In the genomic region with DNA sequence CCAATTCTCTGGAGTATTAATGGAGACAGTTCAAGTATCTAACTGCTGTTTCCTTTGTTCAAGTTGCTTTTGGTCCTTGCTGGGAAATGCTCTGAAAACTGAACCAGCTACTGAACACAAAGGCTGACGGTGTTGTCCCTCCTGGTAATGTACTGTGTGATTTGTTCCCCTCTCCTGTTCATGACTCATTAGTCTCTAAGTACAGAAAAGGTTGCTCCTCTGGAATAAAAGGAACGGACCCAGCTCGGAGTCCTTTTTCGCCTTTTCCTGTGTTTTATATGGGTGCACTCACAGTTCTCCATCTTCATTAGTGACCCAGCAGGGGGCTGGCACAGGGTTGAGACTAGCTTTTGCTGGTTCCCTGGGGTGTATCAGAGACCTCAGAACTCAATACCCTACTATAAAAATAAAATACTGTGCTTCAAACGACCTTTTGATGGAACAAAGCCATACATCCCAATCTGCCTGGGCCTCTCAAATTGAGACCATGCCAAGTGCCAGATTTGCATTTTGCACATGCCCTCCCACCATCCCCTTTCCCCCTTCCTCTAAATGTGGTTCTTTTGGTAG, we compare ENCODE assay signal across 7 cellular contexts.
DNase-seq lines count a peak whose midpoint lies in the region; ATAC-seq and TF ChIP-seq lines count a peak whose summit lies in the region.

No MANE protein-coding gene starts in this region.

- no peaks in the 10 kb centered on the region for H4K20me1 ChIP-seq in OCI-LY7 (ENCODE audit: insufficient read depth, low read length)
- H4K20me1 ChIP-seq in PC-9 (ENCODE audit: insufficient read depth): no peaks in the 10 kb centered on the region

- H3K9me3 ChIP-seq in OCI-LY7 (ENCODE audit: low read length) (no peaks in the 10 kb centered on the region), stomach smooth muscle (ENCODE audit: control insufficient read depth in 2 of 2, low read length in 2 of 2) (peaks cover 0 to 3% of the 10 kb centered on the region in 2 donors), PC-9 (ENCODE audit: insufficient read depth, low read depth) (no peaks in the 10 kb centered on the region)

- H3K4me1 ChIP-seq in OCI-LY7 (ENCODE audit: insufficient read depth, low read length, poor library complexity, severe bottlenecking): no peaks in the 10 kb centered on the region
- peaks cover 18% of the 10 kb centered on the region for H3K4me1 ChIP-seq in foreskin keratinocyte
- no peaks in the 10 kb centered on the region for H3K4me1 ChIP-seq in stomach smooth muscle (ENCODE audit: control insufficient read depth, insufficient read depth, low read length)
- H3K4me1 ChIP-seq in PC-9 (replicated peaks; ENCODE audit: insufficient read depth): no peaks in the 10 kb centered on the region

- peak; percentile 90 for DNase-seq in LHCN-M2 (ENCODE audit: low read depth)
- DNase-seq in OCI-LY7 (ENCODE audit: low spot score): no peak
- DNase-seq in foreskin keratinocyte: peak; percentile 50 to 78
- no peak for DNase-seq in PC-9
- no peak for DNase-seq in activated effector memory CD4-positive, alpha-beta T cell treated with Interleukin-2 at 50 U/mL for 16 hours
- no peak for DNase-seq in inferior parietal cortex (ENCODE audit: extremely low spot score)

- H3K9ac ChIP-seq in stomach smooth muscle (ENCODE audit: low read length in 2 of 2): no peak overlapping the region

- POLR2A ChIA-PET in OCI-LY7 (lab: Charles Lee) (no interaction called here), PC-9 (lab: Charles Lee; ENCODE audit: unreplicated experiment) (no interaction called here)

- H3K4me3 ChIP-seq in OCI-LY7 (ENCODE audit: low read depth, low read length, poor library complexity, severe bottlenecking): no peak overlapping the region
- H3K4me3 ChIP-seq in stomach smooth muscle (ENCODE audit: low read length in 2 of 2): no peak overlapping the region
- no peak overlapping the region for H3K4me3 ChIP-seq in PC-9

- H2AFZ ChIP-seq in OCI-LY7 (ENCODE audit: low read length): no peak overlapping the region
- H2AFZ ChIP-seq in PC-9: no peak overlapping the region; the same call in 1 of the 2 replicates

- H3K4me2 ChIP-seq in OCI-LY7 (ENCODE audit: low read length) (peak overlapping the region; percentile 31; the same call in 1 of the 2 replicates), PC-9 (no peak overlapping the region)

- ATAC-seq in foreskin keratinocyte: peak; percentile 76

- H3F3A ChIP-seq in PC-9 (ENCODE audit: insufficient read depth, low read depth): no peaks in the 10 kb centered on the region

- H3K79me2 ChIP-seq in OCI-LY7 (ENCODE audit: insufficient read depth, low read depth, low read length) (no peaks in the 10 kb centered on the region), PC-9 (ENCODE audit: low read depth) (no peaks in the 10 kb centered on the region)

- BruUV-seq in OCI-LY7 (replicated peaks; lab: Mats Ljungman, UMichigan) (no TSS peak), PC-9 (replicated peaks; lab: Mats Ljungman, UMichigan) (no TSS peak)

- CTCF ChIA-PET in OCI-LY7 (lab: Charles Lee; ENCODE audit: unreplicated experiment): no interaction called here
- CTCF ChIA-PET in PC-9 (lab: Charles Lee): no interaction called here

- intact Hi-C loops in OCI-LY7 (cut with micrococcal nuclease; ENCODE audit: unreplicated experiment) (no loop called here), PC-9 (cut with micrococcal nuclease; ENCODE audit: unreplicated experiment) (no loop called here)

- H3K36me3 ChIP-seq in OCI-LY7 (ENCODE audit: insufficient read depth, low read length) (no peaks in the 10 kb centered on the region), stomach smooth muscle (ENCODE audit: control insufficient read depth in 2 of 2, insufficient read depth in 2 of 2, low read length in 2 of 2) (no peaks in the 10 kb centered on the region), PC-9 (ENCODE audit: low read depth) (no peaks in the 10 kb centered on the region)

- TF ChIP-seq CTCF in OCI-LY7 (conservative IDR thresholded peaks at IDR 0.05; ENCODE audit: low read length): no peak
- peak; percentile 18 for TF ChIP-seq CTCF in foreskin keratinocyte (conservative IDR thresholded peaks at IDR 0.05)
- TF ChIP-seq CTCF in PC-9 (conservative IDR thresholded peaks at IDR 0.05): no peak

- H3K27me3 ChIP-seq in foreskin keratinocyte (no peaks in the 10 kb centered on the region), stomach smooth muscle (ENCODE audit: control insufficient read depth in 1 of 2, insufficient read depth in 2 of 2, low read length in 2 of 2) (no peaks in the 10 kb centered on the region), PC-9 (ENCODE audit: insufficient read depth, low read depth) (no peaks in the 10 kb centered on the region)

- no peaks in the 10 kb centered on the region for H3K9me2 ChIP-seq in OCI-LY7 (ENCODE audit: insufficient read depth, low read length)
- H3K9me2 ChIP-seq in PC-9 (ENCODE audit: insufficient read depth): no peaks in the 10 kb centered on the region

- H3K27ac ChIP-seq in OCI-LY7 (ENCODE audit: low read depth, low read length, poor library complexity, severe bottlenecking): no peak overlapping the region
- peak overlapping the region; percentile 75 for H3K27ac ChIP-seq in foreskin keratinocyte
- peak overlapping the region; percentile 32 for H3K27ac ChIP-seq in stomach smooth muscle (ENCODE audit: low read length)
- H3K27ac ChIP-seq in PC-9: no peak overlapping the region

Comparison
In these comparisons a context has a peak if more than half of its experiments do, and no peak if none do; other contexts are left out.
1. DNase-seq: peak in LHCN-M2 (single experiment) and foreskin keratinocyte (2 of 2); none in OCI-LY7 (single experiment), PC-9 (0 of 2), activated effector memory CD4-positive, alpha-beta T cell treated with Interleukin-2 at 50 U/mL for 16 hours (single experiment) and inferior parietal cortex (single experiment).
2. H3K27ac ChIP-seq: peak in foreskin keratinocyte (single experiment) and stomach smooth muscle (single experiment); none in OCI-LY7 (single experiment) and PC-9 (single experiment).